In genomic region chrX:103529550-103529949, GRCh38 we compare ENCODE assay signal across 33 cellular contexts. TPM values are rescaled to one million over a fixed set of nuclear protein-coding genes. Genes with fewer than 3 reads are reported as not detected.
"Had no signal": no experiment of that assay in that cellular context is flagged by ENCODE, and none has a peak within 500 bp of the region (broad histone marks: within the 10 kb centered on the region; RNA-seq: fewer than 3 reads in every experiment).

No MANE protein-coding gene starts in this region.

- H3K9me3 ChIP-seq: ascending aorta, esophagus muscularis mucosa, heart left ventricle had no signal

- DNase-seq: activated B cell treated with CpG ODN at 0.5 μM for 24 hours; activated CD4-positive, alpha-beta memory T cell treated with anti-CD3 and anti-CD28 coated beads for 36 hours; activated CD4-positive, alpha-beta T cell treated with anti-CD3 and anti-CD28 coated beads, Interleukin-2, amount 10 ng/mL, durations not matched to agents 24 days and 14 days; activated CD8-positive, alpha-beta memory T cell treated with anti-CD3 and anti-CD28 coated beads, Interleukin-2, amount 10 ng/mL, durations not matched to agents 7 days and 5 days; activated CD8-positive, alpha-beta memory T cell treated with anti-CD3 and anti-CD28 coated beads, Interleukin-2, amount 50 U/mL, for 4 hours; activated CD8-positive, alpha-beta T cell treated with anti-CD3 and anti-CD28 coated beads, Interleukin-2, amount 10 ng/mL, durations not matched to agents 7 days and 5 days; activated gamma-delta T cell; activated naive CD4-positive, alpha-beta T cell; activated naive CD4-positive, alpha-beta T cell treated with anti-CD3 and anti-CD28 coated beads, Interleukin-2, amount 10 ng/mL, durations not matched to agents 7 days and 5 days; activated naive CD8-positive, alpha-beta T cell treated with anti-CD3 and anti-CD28 coated beads, Interleukin-2, amount 10 ng/mL, durations not matched to agents 7 days and 5 days; activated T-cell treated with anti-CD3 and anti-CD28 coated beads, Interleukin-2, amount 50 U/mL, for 1 hour; activated T-cell treated with anti-CD3 and anti-CD28 coated beads, Interleukin-2, amount 50 U/mL, for 72 hours; brain microvascular endothelial cell; effector CD4-positive, alpha-beta T cell; effector memory CD8-positive, alpha-beta T cell; erythroblast; foreskin fibroblast; glutamatergic neuron; heart left ventricle; T-helper 1 cell; T-helper 17 cell; T1000; WERI-Rb-1 had no signal

- H3K4me3 ChIP-seq: ascending aorta, coronary artery, esophagus muscularis mucosa, heart left ventricle had no signal

- H3K27ac ChIP-seq: ascending aorta, coronary artery, esophagus muscularis mucosa, heart left ventricle, WERI-Rb-1 had no signal

- H3K4me1 ChIP-seq: ascending aorta had no signal

- H3K27me3 ChIP-seq: ascending aorta, brain microvascular endothelial cell, esophagus muscularis mucosa had no signal

- H3K27ac Mint-ChIP-seq: activated B cell treated with CpG ODN at 0.5 μM for 24 hours; activated CD4-positive, alpha-beta memory T cell treated with anti-CD3 and anti-CD28 coated beads for 36 hours; activated CD4-positive, alpha-beta T cell treated with anti-CD3 and anti-CD28 coated beads, Interleukin-2, amount 10 ng/mL, durations not matched to agents 24 days and 14 days; activated CD8-positive, alpha-beta memory T cell treated with anti-CD3 and anti-CD28 coated beads, Interleukin-2, amount 10 ng/mL, durations not matched to agents 7 days and 5 days; activated CD8-positive, alpha-beta T cell treated with anti-CD3 and anti-CD28 coated beads, Interleukin-2, amount 10 ng/mL, durations not matched to agents 7 days and 5 days; activated naive CD4-positive, alpha-beta T cell treated with anti-CD3 and anti-CD28 coated beads, Interleukin-2, amount 10 ng/mL, durations not matched to agents 7 days and 5 days; activated naive CD4-positive, alpha-beta T cell treated with anti-CD3 and anti-CD28 coated beads, Interleukin-2, amount 50 U/mL, for 72 hours; activated naive CD8-positive, alpha-beta T cell treated with anti-CD3 and anti-CD28 coated beads, Interleukin-2, amount 10 ng/mL, durations not matched to agents 7 days and 5 days; activated T-cell treated with anti-CD3 and anti-CD28 coated beads, Interleukin-2, amount 50 U/mL, for 72 hours; dendritic cell treated with granulocyte-macrophage colony-stimulating factor and Interleukin-4, amounts not matched to agents 40 ng/mL and 50 ng/mL, for 4 days; effector memory CD8-positive, alpha-beta T cell; T-helper 17 cell; T-helper 2 cell treated with Interferon-gamma antibody and Interleukin-4, amounts not matched to agents 5 μg/mL and 100 μg/mL, for 36 hours had no signal

- H3K4me3 Mint-ChIP-seq: activated B cell treated with CpG ODN at 0.5 μM for 24 hours; activated CD4-positive, alpha-beta memory T cell treated with anti-CD3 and anti-CD28 coated beads for 36 hours; activated CD4-positive, alpha-beta T cell treated with anti-CD3 and anti-CD28 coated beads, Interleukin-2, amount 10 ng/mL, durations not matched to agents 24 days and 14 days; activated CD8-positive, alpha-beta memory T cell treated with anti-CD3 and anti-CD28 coated beads, Interleukin-2, amount 10 ng/mL, durations not matched to agents 7 days and 5 days; activated CD8-positive, alpha-beta T cell treated with anti-CD3 and anti-CD28 coated beads, Interleukin-2, amount 10 ng/mL, durations not matched to agents 7 days and 5 days; activated naive CD4-positive, alpha-beta T cell treated with anti-CD3 and anti-CD28 coated beads, Interleukin-2, amount 10 ng/mL, durations not matched to agents 7 days and 5 days; activated naive CD8-positive, alpha-beta T cell treated with anti-CD3 and anti-CD28 coated beads, Interleukin-2, amount 10 ng/mL, durations not matched to agents 7 days and 5 days; activated T-cell treated with anti-CD3 and anti-CD28 coated beads, Interleukin-2, amount 50 U/mL, for 72 hours; central memory CD8-positive, alpha-beta T cell; dendritic cell treated with granulocyte-macrophage colony-stimulating factor and Interleukin-4, amounts not matched to agents 40 ng/mL and 50 ng/mL, for 4 days; effector memory CD8-positive, alpha-beta T cell; T-helper 17 cell; T-helper 2 cell treated with Interferon-gamma antibody and Interleukin-4, amounts not matched to agents 5 μg/mL and 100 μg/mL, for 36 hours had no signal

- H3K9me3 Mint-ChIP-seq: activated B cell treated with CpG ODN at 0.5 μM for 24 hours; activated CD4-positive, alpha-beta memory T cell treated with anti-CD3 and anti-CD28 coated beads for 36 hours; activated CD4-positive, alpha-beta T cell treated with anti-CD3 and anti-CD28 coated beads, Interleukin-2, amount 10 ng/mL, durations not matched to agents 24 days and 14 days; activated naive CD4-positive, alpha-beta T cell treated with anti-CD3 and anti-CD28 coated beads, Interleukin-2, amount 10 ng/mL, durations not matched to agents 7 days and 5 days; activated naive CD4-positive, alpha-beta T cell treated with anti-CD3 and anti-CD28 coated beads, Interleukin-2, amount 50 U/mL, for 72 hours; activated naive CD8-positive, alpha-beta T cell treated with anti-CD3 and anti-CD28 coated beads, Interleukin-2, amount 10 ng/mL, durations not matched to agents 7 days and 5 days; activated T-cell treated with anti-CD3 and anti-CD28 coated beads, Interleukin-2, amount 50 U/mL, for 72 hours; central memory CD8-positive, alpha-beta T cell; dendritic cell treated with granulocyte-macrophage colony-stimulating factor and Interleukin-4, amounts not matched to agents 40 ng/mL and 50 ng/mL, for 4 days; effector memory CD8-positive, alpha-beta T cell; T-helper 2 cell treated with Interferon-gamma antibody and Interleukin-4, amounts not matched to agents 5 μg/mL and 100 μg/mL, for 36 hours had no signal

- ATAC-seq: activated CD4-positive, CD25-positive, alpha-beta regulatory T cell treated with anti-CD3 and anti-CD28 coated beads, Interleukin-2, amount 50 U/mL, for 24 hours; activated CD8-positive, alpha-beta memory T cell treated with anti-CD3 and anti-CD28 coated beads, Interleukin-2, amount 10 ng/mL, durations not matched to agents 7 days and 5 days; activated CD8-positive, alpha-beta T cell treated with anti-CD3 and anti-CD28 coated beads, Interleukin-2, amount 10 ng/mL, durations not matched to agents 7 days and 5 days; activated naive CD4-positive, alpha-beta T cell treated with anti-CD3 and anti-CD28 coated beads, Interleukin-2, amount 50 U/mL, for 72 hours; activated T-cell treated with anti-CD3 and anti-CD28 coated beads, Interleukin-2, amount 50 U/mL, for 72 hours; effector memory CD8-positive, alpha-beta T cell; heart left ventricle; T-helper 17 cell had no signal

- H3K36me3 Mint-ChIP-seq: activated CD4-positive, alpha-beta memory T cell treated with anti-CD3 and anti-CD28 coated beads for 36 hours; activated CD8-positive, alpha-beta memory T cell treated with anti-CD3 and anti-CD28 coated beads, Interleukin-2, amount 10 ng/mL, durations not matched to agents 7 days and 5 days; activated naive CD4-positive, alpha-beta T cell treated with anti-CD3 and anti-CD28 coated beads, Interleukin-2, amount 10 ng/mL, durations not matched to agents 7 days and 5 days; activated naive CD4-positive, alpha-beta T cell treated with anti-CD3 and anti-CD28 coated beads, Interleukin-2, amount 50 U/mL, for 72 hours; activated naive CD8-positive, alpha-beta T cell treated with anti-CD3 and anti-CD28 coated beads, Interleukin-2, amount 10 ng/mL, durations not matched to agents 7 days and 5 days had no signal

- H3K36me3 ChIP-seq: ascending aorta, brain microvascular endothelial cell, heart left ventricle, WERI-Rb-1 had no signal

- FAIRE-seq: bronchial epithelial cell, frontal cortex had no signal

- H3K27me3 Mint-ChIP-seq: activated B cell treated with CpG ODN at 0.5 μM for 24 hours; activated CD4-positive, alpha-beta memory T cell treated with anti-CD3 and anti-CD28 coated beads for 36 hours; activated CD8-positive, alpha-beta memory T cell treated with anti-CD3 and anti-CD28 coated beads, Interleukin-2, amount 10 ng/mL, durations not matched to agents 7 days and 5 days; activated naive CD8-positive, alpha-beta T cell treated with anti-CD3 and anti-CD28 coated beads, Interleukin-2, amount 10 ng/mL, durations not matched to agents 7 days and 5 days; dendritic cell treated with granulocyte-macrophage colony-stimulating factor and Interleukin-4, amounts not matched to agents 40 ng/mL and 50 ng/mL, for 4 days; T-helper 17 cell had no signal

RNA-seq across cellular contexts. Expression of gene RAB40A, which starts 10.3 kb away (rescaled TPM):
- total RNA-seq: activated CD8-positive, alpha-beta T cell treated with anti-CD3 and anti-CD28 coated beads, Interleukin-2, amount 10 ng/mL, durations not matched to agents 7 days and 5 days had no signal
